ENCODE assay signal across 18 cellular contexts in genomic region chr2:148684507-148684906, GRCh38.
"Had no signal": no experiment of that assay in that cellular context is flagged by ENCODE, and none has a peak within 500 bp of the region (broad histone marks: within the 10 kb centered on the region; RNA-seq: fewer than 3 reads in every experiment).

No MANE protein-coding gene starts in this region.

- H3K9me3 Mint-ChIP-seq: stimulated activated naive B cell treated with anti-CD40 and anti-IgM and Interleukin-4, amounts not matched to agents 10 μg/mL and 1 μg/mL and 100 μg/mL, for 72 hours; stimulated activated naive CD8-positive, alpha-beta T cell treated with anti-CD3 and anti-CD28 coated beads, Interleukin-15, amount 100 ng/mL, for 72 hours had no signal

- H3K4me1 ChIP-seq: testis had no signal

- H3K27ac ChIP-seq: gastrocnemius medialis, spleen, testis, transverse colon had no signal

- H3K9me3 ChIP-seq: gastrocnemius medialis, testis, transverse colon had no signal

- H3K27me3 ChIP-seq: gastrocnemius medialis, spleen, testis, transverse colon had no signal

- H3K36me3 ChIP-seq: gastrocnemius medialis, spleen, transverse colon had no signal

- H3K4me3 ChIP-seq: gastrocnemius medialis, spleen, testis, transverse colon had no signal

- H3K27ac Mint-ChIP-seq: stimulated activated naive B cell treated with anti-CD40 and anti-IgM and Interleukin-4, amounts not matched to agents 10 μg/mL and 1 μg/mL and 100 μg/mL, for 72 hours; stimulated activated naive CD8-positive, alpha-beta T cell treated with anti-CD3 and anti-CD28 coated beads, Interleukin-15, amount 100 ng/mL, for 72 hours had no signal

- H3K27me3 Mint-ChIP-seq: naive thymus-derived CD8-positive, alpha-beta T cell; stimulated activated naive B cell treated with anti-CD40 and anti-IgM and Interleukin-4, amounts not matched to agents 10 μg/mL and 1 μg/mL and 100 μg/mL, for 72 hours; stimulated activated naive CD8-positive, alpha-beta T cell treated with anti-CD3 and anti-CD28 coated beads, Interleukin-15, amount 100 ng/mL, for 72 hours had no signal

- H3K4me3 Mint-ChIP-seq: neural crest cell; stimulated activated naive B cell treated with anti-CD40 and anti-IgM and Interleukin-4, amounts not matched to agents 10 μg/mL and 1 μg/mL and 100 μg/mL, for 72 hours; stimulated activated naive CD8-positive, alpha-beta T cell treated with anti-CD3 and anti-CD28 coated beads, Interleukin-15, amount 100 ng/mL, for 72 hours had no signal

- DNase-seq: effector memory CD4-positive, alpha-beta T cell; gastrocnemius medialis; glutamatergic neuron; left cardiac atrium; left ventricle myocardium superior; naive thymus-derived CD8-positive, alpha-beta T cell; posterior cingulate gyrus; spleen; stimulated activated CD4-positive, alpha-beta T cell treated with anti-CD3 and anti-CD28 coated beads, Interleukin-15, amount 100 ng/mL, for 24 hours; stimulated activated CD4-positive, alpha-beta T cell treated with anti-CD3 and anti-CD28 coated beads, Interleukin-1b, Interleukin-23, amount 100 ng/mL, for 48 hours; stimulated activated CD4-positive, alpha-beta T cell treated with anti-CD3 and anti-CD28 coated beads, Interleukin-4, amount 100 ng/mL, for 24 hours; stimulated activated naive B cell treated with anti-CD40 and anti-IgM and Interleukin-4, amounts not matched to agents 10 μg/mL and 1 μg/mL and 100 μg/mL, for 72 hours; stimulated activated naive CD8-positive, alpha-beta T cell treated with anti-CD3 and anti-CD28 coated beads, Interleukin-15, amount 100 ng/mL, for 72 hours; testis; transverse colon had no signal

- ATAC-seq: esophagus mucosa; gastrocnemius medialis; left cardiac atrium; left ventricle myocardium superior; naive thymus-derived CD8-positive, alpha-beta T cell; sciatic nerve; stimulated activated naive B cell treated with anti-CD40 and anti-IgM and Interleukin-4, amounts not matched to agents 10 μg/mL and 1 μg/mL and 100 μg/mL, for 72 hours; stimulated activated naive CD8-positive, alpha-beta T cell treated with anti-CD3 and anti-CD28 coated beads, Interleukin-15, amount 100 ng/mL, for 72 hours had no signal
